Comparison of ENCODE assay signal across 15 cellular contexts in genomic region chr9:92405770-92406169, GRCh38. TPM values are rescaled to one million over a fixed set of nuclear protein-coding genes. Genes with fewer than 3 reads are reported as not detected.
DNase-seq lines count a peak whose midpoint lies in the region; ATAC-seq and TF ChIP-seq lines count a peak whose summit lies in the region.
"Had no signal": no experiment of that assay in that cellular context is flagged by ENCODE, and none has a peak within 500 bp of the region (broad histone marks: within the 10 kb centered on the region; RNA-seq: fewer than 3 reads in every experiment).

No MANE protein-coding gene starts in this region.

- no peak overlapping the region for H3K9ac ChIP-seq in OCI-LY1 (ENCODE audit: low read length)

- peaks cover 25% of the 10 kb centered on the region for H3K4me1 Mint-ChIP-seq in T-helper 1 cell treated with Interleukin-12 subunit alpha and Interleukin-12 subunit beta and Interleukin-4 antibody, amounts not matched to agents 30 μg/mL and 1 μg/mL, for 36 hours (ENCODE audit: low read depth)
- H3K4me1 Mint-ChIP-seq in stimulated activated effector memory CD8-positive, alpha-beta T cell treated with anti-CD3 and anti-CD28 coated beads, Interleukin-12 subunit alpha, Interleukin-12 subunit beta, amount 100 ng/mL, for 72 hours = peaks cover 17% of the 10 kb centered on the region

- no peaks in the 10 kb centered on the region for H3K9me3 Mint-ChIP-seq in T-helper 1 cell treated with Interleukin-12 subunit alpha and Interleukin-12 subunit beta and Interleukin-4 antibody, amounts not matched to agents 30 μg/mL and 1 μg/mL, for 36 hours
- no peaks in the 10 kb centered on the region for H3K9me3 Mint-ChIP-seq in stimulated activated effector memory CD8-positive, alpha-beta T cell treated with anti-CD3 and anti-CD28 coated beads, Interleukin-12 subunit alpha, Interleukin-12 subunit beta, amount 100 ng/mL, for 72 hours

- no peak overlapping the region for H3K4me3 ChIP-seq in OCI-LY1 (ENCODE audit: low read depth, low read length, poor library complexity, severe bottlenecking)
- H3K4me3 ChIP-seq in right atrium auricular region = peak overlapping the region in 1 of 2 donors; percentile 15
- no peak overlapping the region for H3K4me3 ChIP-seq in WERI-Rb-1 (ENCODE audit: low read depth, low read length)

- TF ChIP-seq CTCF in OCI-LY1 (IDR thresholded peaks at IDR 0.05; ENCODE audit: low read length) (no peak), right atrium auricular region (IDR thresholded peaks at IDR 0.05) (no peak), WERI-Rb-1 (IDR thresholded peaks at IDR 0.05; ENCODE audit: low read depth, low read length) (no peak)

- H3K27ac Mint-ChIP-seq in T-helper 1 cell treated with Interleukin-12 subunit alpha and Interleukin-12 subunit beta and Interleukin-4 antibody, amounts not matched to agents 30 μg/mL and 1 μg/mL, for 36 hours = peak overlapping the region; percentile 83
- H3K27ac Mint-ChIP-seq in stimulated activated effector memory CD8-positive, alpha-beta T cell treated with anti-CD3 and anti-CD28 coated beads, Interleukin-12 subunit alpha, Interleukin-12 subunit beta, amount 100 ng/mL, for 72 hours = peak overlapping the region; percentile 2

- H3K9me2 ChIP-seq in OCI-LY1 (ENCODE audit: low read depth, low read length) = no peaks in the 10 kb centered on the region

- H4K20me1 ChIP-seq in OCI-LY1 (ENCODE audit: insufficient read depth, low read length) = no peaks in the 10 kb centered on the region

- no peaks in the 10 kb centered on the region for H3K79me2 ChIP-seq in OCI-LY1 (ENCODE audit: insufficient read depth, low read length)

- H3K36me3 Mint-ChIP-seq in T-helper 1 cell treated with Interleukin-12 subunit alpha and Interleukin-12 subunit beta and Interleukin-4 antibody, amounts not matched to agents 30 μg/mL and 1 μg/mL, for 36 hours (ENCODE audit: low read depth) = peaks cover 5% of the 10 kb centered on the region
- no peaks in the 10 kb centered on the region for H3K36me3 Mint-ChIP-seq in stimulated activated effector memory CD8-positive, alpha-beta T cell treated with anti-CD3 and anti-CD28 coated beads, Interleukin-12 subunit alpha, Interleukin-12 subunit beta, amount 100 ng/mL, for 72 hours

- no peaks in the 10 kb centered on the region for H3K9me3 ChIP-seq in OCI-LY1 (ENCODE audit: low read length)
- no peaks in the 10 kb centered on the region for H3K9me3 ChIP-seq in right atrium auricular region
- H3K9me3 ChIP-seq in WERI-Rb-1 (ENCODE audit: severe bottlenecking) = no peaks in the 10 kb centered on the region

- H3F3A ChIP-seq in OCI-LY1 (ENCODE audit: insufficient read depth, low read length) = no peaks in the 10 kb centered on the region

- H3K27ac ChIP-seq in OCI-LY1 (ENCODE audit: low read depth, low read length, poor library complexity, severe bottlenecking) (no peak overlapping the region), right atrium auricular region (peak overlapping the region; percentile 54 to 60), WERI-Rb-1 (no peak overlapping the region)

- H3K27me3 ChIP-seq in OCI-LY1 (ENCODE audit: insufficient read depth, low read length) = no peaks in the 10 kb centered on the region
- no peaks in the 10 kb centered on the region for H3K27me3 ChIP-seq in right atrium auricular region
- no peaks in the 10 kb centered on the region for H3K27me3 ChIP-seq in WERI-Rb-1 (ENCODE audit: insufficient read depth, low read depth, severe bottlenecking)

- H2AFZ ChIP-seq in OCI-LY1 (ENCODE audit: low read length) = no peak overlapping the region

- H3K36me3 ChIP-seq in OCI-LY1 (ENCODE audit: insufficient read depth, low read length) = no peaks in the 10 kb centered on the region
- no peaks in the 10 kb centered on the region for H3K36me3 ChIP-seq in right atrium auricular region
- H3K36me3 ChIP-seq in WERI-Rb-1 = no peaks in the 10 kb centered on the region

- H3K27me3 Mint-ChIP-seq in T-helper 1 cell treated with Interleukin-12 subunit alpha and Interleukin-12 subunit beta and Interleukin-4 antibody, amounts not matched to agents 30 μg/mL and 1 μg/mL, for 36 hours (ENCODE audit: low read depth) = no peaks in the 10 kb centered on the region

- peaks cover 28% of the 10 kb centered on the region for H3K4me1 ChIP-seq in OCI-LY1 (ENCODE audit: insufficient read depth, low read length, severe bottlenecking)
- H3K4me1 ChIP-seq in right atrium auricular region = peaks cover 0 to 13% of the 10 kb centered on the region in 2 donors

- peak overlapping the region; percentile 67 for H3K4me2 ChIP-seq in OCI-LY1 (ENCODE audit: low read length)

- no peak for ATAC-seq in stimulated activated effector memory CD8-positive, alpha-beta T cell treated with anti-CD3 and anti-CD28 coated beads, Interleukin-12 subunit alpha, Interleukin-12 subunit beta, amount 100 ng/mL, for 72 hours

- DNase-seq in T-helper 1 cell (no peak), right atrium auricular region (ENCODE audit: low spot score) (no peak), NCI-H345 treated with DMSO at 0.1 percent for 48 hours (lab: John Stamatoyannopoulos, UW; ENCODE audit: unreplicated experiment) (no peak), WERI-Rb-1 (no peak), dermis blood vessel endothelial cell (no peak)
- DNase-seq in stimulated activated effector memory CD8-positive, alpha-beta T cell treated with anti-CD3 and anti-CD28 coated beads, Interleukin-12 subunit alpha, Interleukin-12 subunit beta, amount 100 ng/mL, for 72 hours (ENCODE audit: low spot score in 2 of 2) = no peak
- DNase-seq: DMS 273 treated with DMSO at 0.1 percent for 48 hours; GOT3; NCI-H345; stimulated activated CD4-positive, alpha-beta T cell treated with anti-CD3 and anti-CD28 coated beads, Interleukin-4, amount 100 ng/mL, for 4 hours had no signal

- H3K4me3 Mint-ChIP-seq in T-helper 1 cell treated with Interleukin-12 subunit alpha and Interleukin-12 subunit beta and Interleukin-4 antibody, amounts not matched to agents 30 μg/mL and 1 μg/mL, for 36 hours = peak overlapping the region; percentile 53
- no peak overlapping the region for H3K4me3 Mint-ChIP-seq in stimulated activated effector memory CD8-positive, alpha-beta T cell treated with anti-CD3 and anti-CD28 coated beads, Interleukin-12 subunit alpha, Interleukin-12 subunit beta, amount 100 ng/mL, for 72 hours

RNA-seq across cellular contexts. Expression of gene OGN, which starts 1.4 kb away (rescaled TPM):
- total RNA-seq in right atrium auricular region (10 to 100 TPM; 15.5 to 39.1 TPM), dermis blood vessel endothelial cell (not detected in 2 replicates)
- total RNA-seq: A172, epithelial cell of proximal tubule, renal cortical epithelial cell had no signal

RNA-seq across cellular contexts. Expression of gene OMD, which starts 18.5 kb away (rescaled TPM):
- 10 to 100 TPM; 22.7 to 26.5 TPM for total RNA-seq in right atrium auricular region
- total RNA-seq in dermis blood vessel endothelial cell = under 0.01 and 0.23 TPM in 2 replicates
- total RNA-seq: A172, epithelial cell of proximal tubule, renal cortical epithelial cell had no signal

Comparison
In these comparisons a context has a peak if more than half of its experiments do, and no peak if none do; other contexts are left out.
1. H3K27ac ChIP-seq: peak in right atrium auricular region (2 of 2); none in OCI-LY1 (single experiment) and WERI-Rb-1 (single experiment).
2. RNA of gene OGN, which starts 1.4 kb away (total RNA-seq): 15.5 to 39.1 TPM in right atrium auricular region; not detected in dermis blood vessel endothelial cell; every median in the first group is over 10 times any median in the second.
3. RNA of gene OMD, which starts 18.5 kb away (total RNA-seq): 22.7 to 26.5 TPM in right atrium auricular region; under 0.01 to 0.23 TPM in dermis blood vessel endothelial cell; every median in the first group is over 10 times any median in the second.